ENCODE assay signal across 9 cellular contexts in genomic region chr22:19176732-19177131, GRCh38. TPM values are rescaled to one million over a fixed set of nuclear protein-coding genes. Genes with fewer than 3 reads are reported as not detected.
DNase-seq lines count a peak whose midpoint lies in the region; ATAC-seq and TF ChIP-seq lines count a peak whose summit lies in the region.
"Had no signal": no experiment of that assay in that cellular context is flagged by ENCODE, and none has a peak within 500 bp of the region (broad histone marks: within the 10 kb centered on the region; RNA-seq: fewer than 3 reads in every experiment).

No MANE protein-coding gene starts in this region.

- peak overlapping the region; percentile 68 for H3K27ac Mint-ChIP-seq in activated CD8-positive, alpha-beta T cell treated with anti-CD3 and anti-CD28 coated beads for 36 hours
- H3K27ac Mint-ChIP-seq in type B pancreatic cell: no peak overlapping the region

- peaks cover 16% of the 10 kb centered on the region for H3K36me3 Mint-ChIP-seq in activated CD8-positive, alpha-beta T cell treated with anti-CD3 and anti-CD28 coated beads for 36 hours (ENCODE audit: low read depth)
- no peaks in the 10 kb centered on the region for H3K36me3 Mint-ChIP-seq in type B pancreatic cell

- H3K9me3 ChIP-seq in left ventricle myocardium inferior (replicated peaks): no peaks in the 10 kb centered on the region
- no peaks in the 10 kb centered on the region for H3K9me3 ChIP-seq in iPS-15b (ENCODE audit: control insufficient read depth, insufficient read depth, low read length)
- H3K9me3 ChIP-seq: thyroid gland had no signal

- intact Hi-C loops in left ventricle myocardium inferior (cut with micrococcal nuclease): no loop called here
- intact Hi-C loops in left cardiac atrium (cut with DNase I): no loop called here
- intact Hi-C loops in activated CD8-positive, alpha-beta T cell treated with anti-CD3 and anti-CD28 coated beads for 36 hours (cut with micrococcal nuclease): no loop called here

- CTCF ChIA-PET in activated CD8-positive, alpha-beta T cell treated with anti-CD3 and anti-CD28 coated beads for 36 hours (lab: Charles Lee): no interaction called here

- peak overlapping the region; percentile 97 for H3K4me3 ChIP-seq in left ventricle myocardium inferior
- H3K4me3 ChIP-seq in iPS-15b (ENCODE audit: low read depth, low read length): peak overlapping the region; percentile 13

- POLR2A ChIA-PET in activated CD8-positive, alpha-beta T cell treated with anti-CD3 and anti-CD28 coated beads for 36 hours (lab: Charles Lee): no interaction called here

- H3K4me3 Mint-ChIP-seq in activated CD8-positive, alpha-beta T cell treated with anti-CD3 and anti-CD28 coated beads for 36 hours: peak overlapping the region; percentile 59
- peak overlapping the region; percentile 79 for H3K4me3 Mint-ChIP-seq in type B pancreatic cell

- peaks cover 75% of the 10 kb centered on the region for H3K4me1 ChIP-seq in left ventricle myocardium inferior
- H3K4me1 ChIP-seq in iPS-15b (ENCODE audit: control insufficient read depth, insufficient read depth, low read length): peaks cover 10% of the 10 kb centered on the region

- no peaks in the 10 kb centered on the region for H3K27me3 Mint-ChIP-seq in activated CD8-positive, alpha-beta T cell treated with anti-CD3 and anti-CD28 coated beads for 36 hours
- H3K27me3 Mint-ChIP-seq in type B pancreatic cell: no peaks in the 10 kb centered on the region

- peak overlapping the region; percentile 92 for H3K27ac ChIP-seq in left ventricle myocardium inferior (replicated peaks)
- H3K27ac ChIP-seq: thyroid gland had no signal

- H3K36me3 ChIP-seq in left ventricle myocardium inferior (no peaks in the 10 kb centered on the region), iPS-15b (ENCODE audit: control insufficient read depth, insufficient read depth, low read length) (peaks cover 20% of the 10 kb centered on the region)
- H3K36me3 ChIP-seq: thyroid gland had no signal

- peaks cover 37% of the 10 kb centered on the region for H3K4me1 Mint-ChIP-seq in activated CD8-positive, alpha-beta T cell treated with anti-CD3 and anti-CD28 coated beads for 36 hours (ENCODE audit: low read depth)
- peaks cover 23% of the 10 kb centered on the region for H3K4me1 Mint-ChIP-seq in type B pancreatic cell (ENCODE audit: unreplicated experiment)

- no peak for DNase-seq in left ventricle myocardium inferior
- DNase-seq in left cardiac atrium: no peak
- DNase-seq in activated CD8-positive, alpha-beta T cell treated with anti-CD3 and anti-CD28 coated beads for 36 hours: no peak
- DNase-seq in type B pancreatic cell (ENCODE audit: extremely low spot score, unreplicated experiment): no peak
- no peak for DNase-seq in NCI-H1694 (lab: John Stamatoyannopoulos, UW)
- DNase-seq in stimulated activated CD4-positive, alpha-beta T cell treated with anti-CD3 and anti-CD28 coated beads, Interleukin-4, amount 100 ng/mL, for 4 hours: no peak
- DNase-seq: thyroid gland had no signal

- no peak for TF ChIP-seq CTCF in left ventricle myocardium inferior (IDR thresholded peaks at IDR 0.05; ENCODE audit: borderline replicate concordance)
- no peak for TF ChIP-seq CTCF in activated CD8-positive, alpha-beta T cell treated with anti-CD3 and anti-CD28 coated beads for 36 hours (IDR thresholded peaks at IDR 0.05)
- no peak for TF ChIP-seq CTCF in type B pancreatic cell (conservative IDR thresholded peaks at IDR 0.05)

- no peak overlapping the region for H3K9ac ChIP-seq in iPS-15b (ENCODE audit: low read depth, low read length)

- no peak for ATAC-seq in left cardiac atrium
- ATAC-seq in activated CD8-positive, alpha-beta T cell treated with anti-CD3 and anti-CD28 coated beads for 36 hours: no peak
- no peak for ATAC-seq in HG02571 (IDR thresholded peaks at IDR 0.05; ENCODE audit: unreplicated experiment)

- H3K27me3 ChIP-seq in left ventricle myocardium inferior (ENCODE audit: low read depth) (no peaks in the 10 kb centered on the region), iPS-15b (ENCODE audit: control insufficient read depth, insufficient read depth, low read length) (no peaks in the 10 kb centered on the region)
- H3K27me3 ChIP-seq: thyroid gland had no signal

- H3K9me3 Mint-ChIP-seq in activated CD8-positive, alpha-beta T cell treated with anti-CD3 and anti-CD28 coated beads for 36 hours: no peaks in the 10 kb centered on the region
- H3K9me3 Mint-ChIP-seq in type B pancreatic cell: no peaks in the 10 kb centered on the region

RNA-seq across cellular contexts. Expression of gene SLC25A1, which starts 1.8 kb away (rescaled TPM):
- 20.9 TPM for total RNA-seq in left ventricle myocardium inferior
- total RNA-seq in left cardiac atrium: 10 to 100 TPM; 39.0 to 48.2 TPM
- total RNA-seq in activated CD8-positive, alpha-beta T cell treated with anti-CD3 and anti-CD28 coated beads for 36 hours: 10 to 100 TPM; 56.4 to 57.6 TPM
- 83.2 and 94.4 TPM in 2 replicates for total RNA-seq in type B pancreatic cell (ENCODE audit: low replicate concordance)

RNA-seq across cellular contexts. Expression of gene GSC2, which starts 26.6 kb away (rescaled TPM):
- total RNA-seq in left ventricle myocardium inferior: not detected
- total RNA-seq in left cardiac atrium: not detected
- total RNA-seq in activated CD8-positive, alpha-beta T cell treated with anti-CD3 and anti-CD28 coated beads for 36 hours: not detected
- not detected in 2 replicates for total RNA-seq in type B pancreatic cell (ENCODE audit: low replicate concordance)
- total RNA-seq: thyroid gland had no signal

RNA-seq across cellular contexts. Expression of gene ESS2, which starts 32.3 kb away (rescaled TPM):
- total RNA-seq in left ventricle myocardium inferior (9.5 TPM), left cardiac atrium (10 to 100 TPM in 1 of 2 donors, 1 to 10 TPM in 1; 9.8 to 10.1 TPM), type B pancreatic cell (ENCODE audit: low replicate concordance) (15.7 and 19.5 TPM in 2 replicates)
- total RNA-seq in activated CD8-positive, alpha-beta T cell treated with anti-CD3 and anti-CD28 coated beads for 36 hours: 10 to 100 TPM; 11.7 to 12.9 TPM

RNA-seq across cellular contexts. Expression of gene TSSK2, which starts 45.6 kb away (rescaled TPM):
- total RNA-seq in left ventricle myocardium inferior (not detected), left cardiac atrium (not detected), type B pancreatic cell (ENCODE audit: low replicate concordance) (not detected in 2 replicates)
- not detected for total RNA-seq in activated CD8-positive, alpha-beta T cell treated with anti-CD3 and anti-CD28 coated beads for 36 hours

RNA-seq across cellular contexts. Expression of gene DGCR2, which starts 54.5 kb away (rescaled TPM):
- total RNA-seq in left ventricle myocardium inferior (33.0 TPM), left cardiac atrium (10 to 100 TPM; 30.4 to 31.4 TPM), type B pancreatic cell (ENCODE audit: low replicate concordance) (75.2 and 83.1 TPM in 2 replicates)
- total RNA-seq in activated CD8-positive, alpha-beta T cell treated with anti-CD3 and anti-CD28 coated beads for 36 hours: 10 to 100 TPM; 18.0 to 20.0 TPM
